ENCODE assay signal across 8 cellular contexts in genomic region chr6:24720131-24720603, GRCh38. TPM values are rescaled to one million over a fixed set of nuclear protein-coding genes. Genes with fewer than 3 reads are reported as not detected.
DNase-seq lines count a peak whose midpoint lies in the region; ATAC-seq and TF ChIP-seq lines count a peak whose summit lies in the region.

No MANE protein-coding gene starts in this region.

- H3K9me3 ChIP-seq in HAP-1 (no peaks in the 10 kb centered on the region), thyroid gland (no peaks in the 10 kb centered on the region)

- peak overlapping the region; percentile 96 to 99 (median 98) for H3K27ac ChIP-seq in thyroid gland

- DNase-seq in C1 segment of cervical spinal cord (lab: John Stamatoyannopoulos, UW) = peak in 8 of 14 donors; percentile 49 to 80 (median 58)
- peak in 1 of 2 experiments; percentile 62 for DNase-seq in HAP-1 (ENCODE audit: low spot score in 2 of 2)
- DNase-seq in RPMI8226 = peak; percentile 73
- peak; percentile 48 to 66 (median 54) for DNase-seq in activated naive CD4-positive, alpha-beta T cell (lab: John Stamatoyannopoulos, UW)
- peak; percentile 63 for DNase-seq in glomerular visceral epithelial cell (ENCODE audit: extremely low spot score)
- DNase-seq in osteocyte (ENCODE audit: extremely low spot score, unreplicated experiment) = peak; percentile 87
- peak; percentile 54 to 60 for DNase-seq in thyroid gland

- peak overlapping the region; percentile 99 for H3K27ac Mint-ChIP-seq in osteocyte (ENCODE audit: unreplicated experiment)

- intact Hi-C loops in thyroid gland (cut with DNase I) = loop anchor here (5.0 kb wide), 1 partner anchor 53 kb away; the partner anchor contains the start of genes ACOT13 and TDP2

- peaks cover 26% of the 10 kb centered on the region for H3K4me1 ChIP-seq in HAP-1
- peaks cover 22 to 25% of the 10 kb centered on the region in 2 donors for H3K4me1 ChIP-seq in thyroid gland

- H3K27me3 ChIP-seq in HAP-1 (ENCODE audit: low read depth) (no peaks in the 10 kb centered on the region), thyroid gland (no peaks in the 10 kb centered on the region)

- in situ Hi-C loops in HAP-1 (cut with MboI; ENCODE audit: low sequenced_read_pairs) = no loop called here

- H3K36me3 ChIP-seq in HAP-1 (replicated peaks) = peaks cover 33% of the 10 kb centered on the region
- H3K36me3 ChIP-seq in thyroid gland = peaks cover 8% of the 10 kb centered on the region in 2 donors

- TF ChIP-seq CTCF in osteocyte (IDR thresholded peaks at IDR 0.05) (peak; percentile 9), thyroid gland (IDR thresholded peaks at IDR 0.05) (no peak)

- H3K4me3 ChIP-seq in HAP-1 = peak overlapping the region; percentile 99
- peak overlapping the region; percentile 43 to 99 (median 85) for H3K4me3 ChIP-seq in thyroid gland (replicated peaks in 1 of 3)

- peaks cover 20% of the 10 kb centered on the region for H3K36me3 Mint-ChIP-seq in osteocyte (ENCODE audit: unreplicated experiment)

- WGBS in thyroid gland, 2 donors = 1% methylated on average over 35 of the region's 39 CpGs

- no peak for ATAC-seq in GM18511 (IDR thresholded peaks at IDR 0.05; ENCODE audit: unreplicated experiment)

- H3K27me3 Mint-ChIP-seq in osteocyte (ENCODE audit: unreplicated experiment) = no peaks in the 10 kb centered on the region

- H3K4me3 Mint-ChIP-seq in osteocyte (ENCODE audit: unreplicated experiment) = peak overlapping the region; percentile 92

- no peak for TF ChIP-seq POLR2A in thyroid gland (IDR thresholded peaks at IDR 0.05)

- H3K4me1 Mint-ChIP-seq in osteocyte (ENCODE audit: unreplicated experiment) = peaks cover 44% of the 10 kb centered on the region

- H3K9me3 Mint-ChIP-seq in osteocyte (ENCODE audit: unreplicated experiment) = no peaks in the 10 kb centered on the region

RNA-seq across cellular contexts. Expression of gene C6orf62, which starts 1.2 kb away (rescaled TPM):
- 79.6 and 79.7 TPM in 2 replicates for total RNA-seq in osteocyte
- total RNA-seq in thyroid gland = 100 to 1,000 TPM in 1 of 4 donors, 10 to 100 TPM in 3; 58.4 to 108 (median 87.3) TPM

RNA-seq across cellular contexts. Expression of gene ACOT13, which starts 53.3 kb away (rescaled TPM):
- total RNA-seq in osteocyte (23.9 and 26.9 TPM in 2 replicates), thyroid gland (10 to 100 TPM in 2 of 4 donors, 1 to 10 TPM in 2; 5.5 to 13.3 (median 8.6) TPM)

RNA-seq across cellular contexts. Expression of gene TDP2, which starts 53.5 kb away (rescaled TPM):
- 31.5 and 31.8 TPM in 2 replicates for total RNA-seq in osteocyte
- total RNA-seq in thyroid gland = 10 to 100 TPM; 16.8 to 45.6 (median 28.1) TPM

RNA-seq across cellular contexts. Expression of gene GMNN, which starts 54.6 kb away (rescaled TPM):
- total RNA-seq in osteocyte (25.3 and 26.4 TPM in 2 replicates), thyroid gland (10 to 100 TPM in 2 of 4 donors, 1 to 10 TPM in 2; 9.4 to 25.8 (median 14.5) TPM)
